ENCODE assay signal across 3 cellular contexts in the genomic region with DNA sequence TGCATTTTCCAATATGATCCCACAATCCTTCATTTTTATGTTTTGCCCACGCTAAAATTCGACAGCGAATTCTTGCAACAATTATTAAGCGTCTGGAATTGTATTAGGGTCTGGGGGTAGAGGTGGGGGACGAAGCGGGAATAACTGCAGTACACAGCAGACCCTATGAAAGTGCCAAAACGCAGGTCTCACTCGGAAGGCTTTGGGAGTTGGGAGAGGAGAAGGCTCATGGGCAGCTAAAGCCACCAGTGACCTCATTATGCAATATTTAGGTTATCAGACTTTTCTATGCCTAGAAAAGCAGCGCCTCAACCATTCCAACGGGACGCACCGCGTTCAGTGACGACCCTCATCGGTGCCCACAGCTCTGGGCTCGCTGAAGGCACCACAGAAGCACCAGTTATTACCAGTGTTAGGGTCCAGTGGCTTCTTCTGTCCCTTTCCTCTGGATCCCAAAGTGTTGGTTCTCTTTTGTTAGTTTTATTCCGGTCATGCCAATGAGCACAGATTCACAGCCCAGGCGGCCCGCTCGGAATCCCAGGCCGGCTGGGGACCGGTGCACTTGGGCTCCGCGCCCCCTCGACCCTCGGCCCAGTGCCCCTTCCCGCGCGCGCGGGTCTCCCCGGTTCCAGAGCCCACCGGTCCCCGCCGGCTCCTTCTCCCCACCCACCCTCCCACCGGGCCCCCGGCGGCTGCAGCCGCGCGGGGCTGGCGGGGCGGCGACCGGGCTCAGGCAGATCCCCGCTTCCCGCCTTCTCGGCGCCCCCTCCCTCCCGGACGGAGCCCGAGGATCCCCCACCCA.
TF ChIP-seq lines count a peak whose summit lies in the region.

No MANE protein-coding gene starts in this region.

TF ChIP-seq in Ishikawa, 13 proteins besides CTCF, POLR2A, EP300 and RAD21:
- TF ChIP-seq ZBTB7A (IDR thresholded peaks at IDR 0.05; ENCODE audit: low read depth), result 0 out of 2 replicates have a peak, but pooled peaks have one; percentile 19
- no peak for TF ChIP-seq TAF1 (IDR thresholded peaks at IDR 0.05; ENCODE audit: low read depth)

TF ChIP-seq in H1, 55 proteins besides CTCF, POLR2A, EP300 and RAD21 (continued from another document):
- TF ChIP-seq MAX (IDR thresholded peaks at IDR 0.05) (no peak; the same call in 1 of the 2 replicates), EZH2 (IDR thresholded peaks at IDR 0.05; ENCODE audit: low read depth, low read length, severe bottlenecking) (peak; percentile 50), RNF2 (IDR thresholded peaks at IDR 0.05; ENCODE audit: borderline replicate concordance, low read depth, low read length, missing control alignments, poor library complexity, severe bottlenecking) (peak; percentile 27), NRF1 (IDR thresholded peaks at IDR 0.05; ENCODE audit: low read depth, low read length) (no peak), RFX5 (IDR thresholded peaks at IDR 0.05; ENCODE audit: borderline replicate concordance, low read depth, low read length) (no peak), SUZ12 (IDR thresholded peaks at IDR 0.05; ENCODE audit: low read length) (peak; percentile 60; the same call in 1 of the 2 replicates), KDM1A (IDR thresholded peaks at IDR 0.05; ENCODE audit: borderline replicate concordance, low read length) (no peak), GABPA (IDR thresholded peaks at IDR 0.05; ENCODE audit: borderline replicate concordance, insufficient read depth, low read length) (no peak)

TF ChIP-seq in neural cell, 6 proteins besides CTCF, POLR2A, EP300 and RAD21 (continued from another document):
- no peak for TF ChIP-seq EZH2 (IDR thresholded peaks at IDR 0.05; ENCODE audit: borderline replicate concordance, insufficient read depth, low read length, poor library complexity, severe bottlenecking)
- TF ChIP-seq MXI1 (conservative IDR thresholded peaks at IDR 0.05; ENCODE audit: poor library complexity, severe bottlenecking), result no peak
- TF ChIP-seq SMC3 (conservative IDR thresholded peaks at IDR 0.05; ENCODE audit: poor library complexity), result no peak
- TF ChIP-seq REST (IDR thresholded peaks at IDR 0.05; ENCODE audit: borderline replicate concordance), result no peak
- TF ChIP-seq POLR2AphosphoS5 (IDR thresholded peaks at IDR 0.05), result no peak
TF ChIP-seq in neural cell: peak in this region for 0.
